Comparison of ENCODE assay signal across 9 cellular contexts in genomic region chr6:28683945-28684538, GRCh38.
A peak's percentile ranks its signal among the peaks of the same experiment; 100 is the strongest.
DNase-seq lines count a peak whose midpoint lies in the region; ATAC-seq and TF ChIP-seq lines count a peak whose summit lies in the region.
"Had no signal": no experiment of that assay in that cellular context is flagged by ENCODE, and none has a peak within 500 bp of the region (broad histone marks: within the 10 kb centered on the region; RNA-seq: fewer than 3 reads in every experiment).

No MANE protein-coding gene starts in this region.

- ATAC-seq in SK-N-SH treated with all-trans-retinoic acid at 6 μM for 48 hours (peak; percentile 88), psoas muscle (no peak), GM19452 (IDR thresholded peaks at IDR 0.05; ENCODE audit: unreplicated experiment) (no peak)

- peaks cover 1% of the 10 kb centered on the region for H3K4me1 Mint-ChIP-seq in activated T-cell treated with anti-CD3 and anti-CD28 coated beads, Interleukin-2, amount 50 U/mL, for 24 hours (ENCODE audit: low read depth)

- H3K36me3 ChIP-seq in fibroblast of lung (ENCODE audit: control insufficient read depth, insufficient read depth, low read length) = no peaks in the 10 kb centered on the region
- H3K36me3 ChIP-seq in psoas muscle (ENCODE audit: insufficient read depth in 1 of 2, low read depth in 1 of 2) = no peaks in the 10 kb centered on the region

- WGBS in psoas muscle, 3 donors = 40 to 42% (median 40%) methylated on average over 9 of the region's 9 CpGs

- no peak overlapping the region for H3K4me2 ChIP-seq in fibroblast of lung (ENCODE audit: extremely low read depth, insufficient read depth, low read length)

- H3K4me3 Mint-ChIP-seq in activated T-cell treated with anti-CD3 and anti-CD28 coated beads, Interleukin-2, amount 50 U/mL, for 24 hours = no peak overlapping the region
- H3K4me3 Mint-ChIP-seq: dendritic cell treated with granulocyte-macrophage colony-stimulating factor and Interleukin-4, amounts not matched to agents 40 ng/mL and 50 ng/mL, for 4 days had no signal

- H3K4me3 ChIP-seq in fibroblast of lung (replicated peaks in 1 of 4; ENCODE audit: control extremely low read depth in 1 of 4, insufficient read depth in 1 of 4, low read depth in 3 of 4, low read length in 4 of 4) (no peak overlapping the region), psoas muscle (no peak overlapping the region)

- no peaks in the 10 kb centered on the region for H4K20me1 ChIP-seq in fibroblast of lung (ENCODE audit: control insufficient read depth, extremely low read depth, insufficient read depth, low read length)

- H3K27me3 ChIP-seq in fibroblast of lung (ENCODE audit: control insufficient read depth, insufficient read depth, low read length) (no peaks in the 10 kb centered on the region), psoas muscle (ENCODE audit: insufficient read depth in 3 of 3, low read length in 2 of 3) (peaks cover 2 to 42% (median 3%) of the 10 kb centered on the region in 3 donors)

- peak; percentile 61 for TF ChIP-seq CTCF in LNCAP (IDR thresholded peaks at IDR 0.05)
- TF ChIP-seq CTCF in fibroblast of lung (conservative IDR thresholded peaks at IDR 0.05 in 1 of 2, IDR thresholded peaks at IDR 0.05 in 1 of 2; ENCODE audit: low read depth in 1 of 2, low read length in 2 of 2) = peak; percentile 53 to 59
- peak; percentile 34 for TF ChIP-seq CTCF in psoas muscle (IDR thresholded peaks at IDR 0.05)

- no peaks in the 10 kb centered on the region for H3K79me2 ChIP-seq in fibroblast of lung (ENCODE audit: control insufficient read depth, insufficient read depth, low read length)

- H3K9me3 ChIP-seq in fibroblast of lung (ENCODE audit: control insufficient read depth, insufficient read depth, low read depth, low read length) = no peaks in the 10 kb centered on the region
- H3K9me3 ChIP-seq in psoas muscle = no peaks in the 10 kb centered on the region

- H3K36me3 Mint-ChIP-seq in activated T-cell treated with anti-CD3 and anti-CD28 coated beads, Interleukin-2, amount 50 U/mL, for 24 hours (ENCODE audit: low read depth) = no peaks in the 10 kb centered on the region

- H3K27ac ChIP-seq in fibroblast of lung (ENCODE audit: insufficient read depth, low read length) (no peak overlapping the region), psoas muscle (no peak overlapping the region)

- no peaks in the 10 kb centered on the region for H3K9me3 Mint-ChIP-seq in activated T-cell treated with anti-CD3 and anti-CD28 coated beads, Interleukin-2, amount 50 U/mL, for 24 hours
- H3K9me3 Mint-ChIP-seq: dendritic cell treated with granulocyte-macrophage colony-stimulating factor and Interleukin-4, amounts not matched to agents 40 ng/mL and 50 ng/mL, for 4 days had no signal

- peaks cover 86% of the 10 kb centered on the region for H3K27me3 Mint-ChIP-seq in activated T-cell treated with anti-CD3 and anti-CD28 coated beads, Interleukin-2, amount 50 U/mL, for 24 hours

- H3K4me1 ChIP-seq in fibroblast of lung (ENCODE audit: control insufficient read depth, extremely low read depth, insufficient read depth, low read length) (no peaks in the 10 kb centered on the region), psoas muscle (no peaks in the 10 kb centered on the region)

- no peak overlapping the region for H3K9ac ChIP-seq in fibroblast of lung (ENCODE audit: insufficient read depth, low read length)

- no peak overlapping the region for H3K27ac Mint-ChIP-seq in activated T-cell treated with anti-CD3 and anti-CD28 coated beads, Interleukin-2, amount 50 U/mL, for 24 hours
- H3K27ac Mint-ChIP-seq: dendritic cell treated with granulocyte-macrophage colony-stimulating factor and Interleukin-4, amounts not matched to agents 40 ng/mL and 50 ng/mL, for 4 days had no signal

- DNase-seq in activated T-cell treated with anti-CD3 and anti-CD28 coated beads, Interleukin-2, amount 50 U/mL, for 24 hours = peak; percentile 42
- DNase-seq in activated T-cell treated with anti-CD3 and anti-CD28 coated beads for 4 hours (no peak), fibroblast of lung (ENCODE audit: low read depth in 2 of 2) (peak; percentile 30 to 58), psoas muscle (no peak)
- no peak for DNase-seq in activated CD8-positive, alpha-beta memory T cell treated with anti-CD3 and anti-CD28 coated beads, Interleukin-2, amount 50 U/mL, for 4 hours

- intact Hi-C loops in psoas muscle (cut with DNase I) = loop anchor here in 1 of 2 donors (5.0 kb wide), 1 partner anchor 903 kb away; the partner anchor contains the start of gene OR2H2

- H2AFZ ChIP-seq in fibroblast of lung (ENCODE audit: low read length) = no peak overlapping the region

TF ChIP-seq in SK-N-SH treated with all-trans-retinoic acid at 6 μM for 48 hours, 23 proteins besides CTCF, POLR2A, EP300 and RAD21:
- TF ChIP-seq ZC3H10 (CRISPR knock-in tag; IDR thresholded peaks at IDR 0.05) (no peak), ARNTL (CRISPR knock-in tag; IDR thresholded peaks at IDR 0.05; ENCODE audit: borderline replicate concordance, low read depth) (no peak), GLIS3 (CRISPR knock-in tag; IDR thresholded peaks at IDR 0.05) (no peak), SNAI2 (CRISPR knock-in tag; IDR thresholded peaks at IDR 0.05) (no peak), CSRNP3 (CRISPR knock-in tag; IDR thresholded peaks at IDR 0.05) (no peak), OSR1 (CRISPR knock-in tag; IDR thresholded peaks at IDR 0.05) (no peak), TOX (CRISPR knock-in tag; IDR thresholded peaks at IDR 0.05; ENCODE audit: borderline replicate concordance) (no peak), PPARA (CRISPR knock-in tag; IDR thresholded peaks at IDR 0.05; ENCODE audit: borderline replicate concordance) (no peak), BACH2 (CRISPR knock-in tag; IDR thresholded peaks at IDR 0.05; ENCODE audit: borderline replicate concordance) (no peak), ZNF565 (CRISPR knock-in tag; conservative IDR thresholded peaks at IDR 0.05; ENCODE audit: low read depth) (no peak), TSHZ2 (CRISPR knock-in tag; IDR thresholded peaks at IDR 0.05) (no peak), RARB (CRISPR knock-in tag; IDR thresholded peaks at IDR 0.05) (no peak), TCF4 (CRISPR knock-in tag; IDR thresholded peaks at IDR 0.05; ENCODE audit: borderline replicate concordance) (no peak), ZNF8 (CRISPR knock-in tag; IDR thresholded peaks at IDR 0.05) (no peak)

Comparison
In these comparisons a context has a peak if more than half of its experiments do, and no peak if none do; other contexts are left out.
1. DNase-seq: peak in activated T-cell treated with anti-CD3 and anti-CD28 coated beads, Interleukin-2, amount 50 U/mL, for 24 hours (single experiment) and fibroblast of lung (2 of 2); none in activated T-cell treated with anti-CD3 and anti-CD28 coated beads for 4 hours (single experiment), psoas muscle (0 of 2) and activated CD8-positive, alpha-beta memory T cell treated with anti-CD3 and anti-CD28 coated beads, Interleukin-2, amount 50 U/mL, for 4 hours (single experiment).
2. Peak in every context shown above with its lines, with median percentiles within 50 percentile points of each other: CTCF ChIP-seq.